Comparison of ENCODE assay signal across 8 cellular contexts in genomic region chr12:57237653-57237951, GRCh38. TPM values are rescaled to one million over a fixed set of nuclear protein-coding genes. Genes with fewer than 3 reads are reported as not detected.
DNase-seq lines count a peak whose midpoint lies in the region; ATAC-seq, FAIRE-seq and TF ChIP-seq lines count a peak whose summit lies in the region.

No MANE protein-coding gene starts in this region.

- no peak for FAIRE-seq in K562 (lab: Jason Lieb, UNC)

- H3K14ac ChIP-seq in neuronal stem cell (ENCODE audit: low read length), result no peak overlapping the region

- peaks cover 42 to 83% of the 10 kb centered on the region in 2 experiments for H3K4me1 ChIP-seq in K562 (replicated peaks in 1 of 2; ENCODE audit: control insufficient read depth in 2 of 2, insufficient read depth in 2 of 2, low read length in 2 of 2)
- H3K4me1 ChIP-seq in neuronal stem cell (ENCODE audit: control insufficient read depth in 2 of 2, insufficient read depth in 1 of 2, low read depth in 1 of 2, low read length in 2 of 2), result peaks cover 34 to 48% of the 10 kb centered on the region in 2 donors

- no peak overlapping the region; a peak in 1 of 4 replicates for H3K9ac ChIP-seq in K562 (ENCODE audit: insufficient read depth in 1 of 2, low read depth in 2 of 2, low read length in 2 of 2)
- no peak overlapping the region for H3K9ac ChIP-seq in neuronal stem cell (ENCODE audit: low read depth, low read length, poor library complexity)

- no peak overlapping the region for H2BK5ac ChIP-seq in neuronal stem cell (ENCODE audit: low read length)

- H3K79me2 ChIP-seq in K562 (ENCODE audit: control insufficient read depth, insufficient read depth, low read length), result no peaks in the 10 kb centered on the region

- peaks cover 8% of the 10 kb centered on the region for H4K20me1 ChIP-seq in K562 (replicated peaks; ENCODE audit: control insufficient read depth, insufficient read depth, low read length)

- H2BK120ac ChIP-seq in neuronal stem cell (ENCODE audit: low read depth, low read length), result no peak overlapping the region

- peaks cover 2% of the 10 kb centered on the region for H3K79me1 ChIP-seq in neuronal stem cell (ENCODE audit: low read depth, low read length)

- peaks cover 2 to 23% of the 10 kb centered on the region in 2 experiments; a peak in 3 of 5 replicates for H3K27me3 ChIP-seq in K562 (ENCODE audit: control insufficient read depth in 2 of 2, insufficient read depth in 2 of 2, low read length in 2 of 2)
- peaks cover 20 to 74% (median 41%) of the 10 kb centered on the region in 3 experiments for H3K27me3 ChIP-seq in neuronal stem cell (ENCODE audit: control insufficient read depth in 3 of 3, insufficient read depth in 3 of 3, low read depth in 1 of 3, low read length in 3 of 3)

- H4K91ac ChIP-seq in neuronal stem cell (ENCODE audit: low read depth, low read length, poor library complexity), result no peak overlapping the region

- in situ Hi-C loops in K562 (cut with MboI), result no loop called here

- 63% methylated on average over 4 of the region's 5 CpGs for WGBS in K562 (ENCODE audit: insufficient coverage, low coverage, missing lambda C conversion rate)
- WGBS in neuronal stem cell (ENCODE audit: extremely low coverage in 2 of 2, insufficient read length in 2 of 2, insufficient replicate concordance in 1 of 2), 2 donors, result no CpG with 5 or more reads among the region's 5 CpGs

- H3K36me3 ChIP-seq in K562 (ENCODE audit: control insufficient read depth, insufficient read depth, low read length) (peaks cover 32% of the 10 kb centered on the region; the same call in 2 of the 3 replicates), neuronal stem cell (replicated peaks in 1 of 2; ENCODE audit: control insufficient read depth in 2 of 2, insufficient read depth in 2 of 2, low read length in 2 of 2) (peaks cover 21 to 31% of the 10 kb centered on the region in 2 donors)

- H2BK12ac ChIP-seq in neuronal stem cell (ENCODE audit: low read length), result no peak overlapping the region

- H3K4me2 ChIP-seq in K562 (ENCODE audit: insufficient read depth, low read length) (peak overlapping the region; percentile 84; the same call in 1 of the 2 replicates), neuronal stem cell (ENCODE audit: insufficient read depth, low read length, poor library complexity, severe bottlenecking) (peak overlapping the region; percentile 93)

- TF ChIP-seq EP300 in K562 (IDR thresholded peaks at IDR 0.05; ENCODE audit: low read length), result no peak

- DNase-seq in NCI-H748 (lab: John Stamatoyannopoulos, UW; ENCODE audit: unreplicated experiment) (peak; percentile 68), NCI-H748 treated with DMSO at 0.1 percent for 48 hours (lab: John Stamatoyannopoulos, UW) (no peak), NCI-H2107 treated with DMSO at 0.1 percent for 48 hours (lab: John Stamatoyannopoulos, UW; ENCODE audit: unreplicated experiment) (peak; percentile 84), K562 (ENCODE audit: extremely low read depth in 1 of 4, low spot score in 3 of 4) (no peak), neuronal stem cell (ENCODE audit: low spot score) (no peak), substantia nigra (lab: John Stamatoyannopoulos, UW) (no peak), LoVo (ENCODE audit: low spot score) (no peak)

- H3K9me3 ChIP-seq in K562 (replicated peaks; ENCODE audit: control insufficient read depth, insufficient read depth, low read depth, low read length) (no peaks in the 10 kb centered on the region), neuronal stem cell (replicated peaks in 1 of 2; ENCODE audit: control insufficient read depth in 2 of 2, insufficient read depth in 1 of 2, low read depth in 1 of 2, low read length in 2 of 2) (no peaks in the 10 kb centered on the region)

- BruUV-seq in K562 (replicated peaks; lab: Mats Ljungman, UMichigan), result no TSS peak

- H4K8ac ChIP-seq in neuronal stem cell (ENCODE audit: low read depth, low read length), result no peak overlapping the region

- CTCF ChIA-PET in K562 (lab: Yijun Ruan, JAX; ENCODE audit: low intra/inter-chr PET ratio), result interaction anchor here (6.6 kb wide), 1 partner anchor 24 kb away, joined by 186 read pairs; the partner anchor contains the start of gene NXPH4

- H3K23ac ChIP-seq in neuronal stem cell (ENCODE audit: low read depth, low read length, poor library complexity), result no peak overlapping the region

- no peak overlapping the region for H2AFZ ChIP-seq in K562 (ENCODE audit: low read depth, low read length)
- H2AFZ ChIP-seq in neuronal stem cell (ENCODE audit: low read length), result peak overlapping the region; percentile 91

- no peak overlapping the region for H2BK15ac ChIP-seq in neuronal stem cell (ENCODE audit: low read length)

- H2AK5ac ChIP-seq in neuronal stem cell (ENCODE audit: low read depth, low read length), result peak overlapping the region; percentile 25

- TF ChIP-seq RAD21 in K562 (CRISPR knock-in tag; conservative IDR thresholded peaks at IDR 0.05 in 1 of 2, IDR thresholded peaks at IDR 0.05 in 1 of 2), result no peak

- POLR2A ChIA-PET in K562 (lab: Yijun Ruan, JAX), result interaction anchor here (0.6 to 4.7 kb wide), 4 partner anchors 8 to 258 kb away, joined by 3 to 33 read pairs (median 8); partner anchors contain the start of gene SHMT2

- H3K4ac ChIP-seq in neuronal stem cell (ENCODE audit: low read length), result no peak overlapping the region

- H3K9me1 ChIP-seq in K562 (ENCODE audit: control insufficient read depth, insufficient read depth, low read length), result peaks cover 2% of the 10 kb centered on the region

- H3K18ac ChIP-seq in neuronal stem cell (ENCODE audit: low read length), result peak overlapping the region; percentile 53

- H3K4me3 ChIP-seq in K562, result no peak overlapping the region
- H3K4me3 ChIP-seq in neuronal stem cell (ENCODE audit: low read length in 2 of 2), result peak overlapping the region in 1 of 2 donors; percentile 58

- intact Hi-C loops in K562 (cut with micrococcal nuclease), result no loop called here

- TF ChIP-seq CTCF in K562 (IDR thresholded peaks at IDR 0.05 in 2 of 3, conservative IDR thresholded peaks at IDR 0.05 in 1 of 3; ENCODE audit: insufficient read depth in 2 of 3, low read depth in 1 of 3, low read length in 3 of 3), result no peak

- ATAC-seq in K562, result no peak
- ATAC-seq in HG02852 (IDR thresholded peaks at IDR 0.05; ENCODE audit: unreplicated experiment), result no peak

- H3K27ac ChIP-seq in K562 (ENCODE audit: extremely low read depth, low read depth, low read length) (no peak overlapping the region), neuronal stem cell (replicated peaks; ENCODE audit: low read length) (no peak overlapping the region), substantia nigra (ENCODE audit: low read depth, low read length, poor library complexity, severe bottlenecking) (no peak overlapping the region)

- TF ChIP-seq POLR2A in K562 (conservative IDR thresholded peaks at IDR 0.05), result no peak

RNA-seq across cellular contexts. Expression of gene SHMT2, which starts 8.1 kb away (rescaled TPM):
- 95.6 and 251 TPM in 2 replicates for total RNA-seq in K562 (2011; cell fraction: chromatin; rRNA removed; ENCODE audit: low replicate concordance)
- 199 and 247 TPM in 2 replicates for total RNA-seq in K562 (2011; cell fraction: nucleolus; rRNA removed)
- total RNA-seq in K562 (2011; cell fraction: nucleoplasm; rRNA removed), result 115 and 136 TPM in 2 replicates
- total RNA-seq in K562 (2014; rRNA removed) (194 and 217 TPM in 2 replicates), K562 (2014; rRNA removed; fragmentation: Illumina TruSeq; extraction: Trizol) (76.9 and 92.0 TPM in 2 replicates), K562 (2015; rRNA removed; fragmentation: Illumina TruSeq; extraction: Trizol) (115 and 119 TPM in 2 replicates), K562 (2021) (227 and 243 TPM in 2 replicates)
- polyA plus RNA-seq in K562 (2011; rRNA removed) (84.6 and 226 TPM in 2 replicates), K562 (2014; fragmentation: Illumina TruSeq; extraction: Trizol) (319 and 377 TPM in 2 replicates), K562 (2014; fragmentation: Nextera tagmentation; extraction: Ambion mirVana) (10 to 100 TPM; 46.1 to 81.5 TPM), K562 (2014; rRNA removed) (154 and 158 TPM in 2 replicates)
- polyA plus RNA-seq in K562 (2011; cell fraction: cytosol; rRNA removed), result 268 and 390 TPM in 2 replicates
- 341 and 344 TPM in 2 replicates for polyA plus RNA-seq in K562 (2011; cell fraction: nucleus; rRNA removed)
- polyA plus RNA-seq in K562 (2012), result 190 and 549 TPM in 2 replicates
- polyA minus RNA-seq in K562 (2011; rRNA and poly(A)+ RNA removed), result 95.0 and 99.1 TPM in 2 replicates
- 155 and 228 TPM in 2 replicates for polyA minus RNA-seq in K562 (2011; cell fraction: cytosol; rRNA and poly(A)+ RNA removed)
- polyA minus RNA-seq in K562 (2011; cell fraction: nucleus; rRNA and poly(A)+ RNA removed), result 97.1 and 133 TPM in 2 replicates
- 117 TPM for polyA plus RNA-seq in neuronal stem cell (2013, experiment 1 of 2)
- 112 TPM for polyA plus RNA-seq in neuronal stem cell (2013, experiment 2 of 2)

RNA-seq across cellular contexts. Expression of gene STAC3, which starts 13.4 kb away (rescaled TPM):
- 7.4 and 7.7 TPM in 2 replicates for total RNA-seq in K562 (2011; cell fraction: chromatin; rRNA removed; ENCODE audit: low replicate concordance)
- 3.8 and 5.3 TPM in 2 replicates for total RNA-seq in K562 (2011; cell fraction: nucleolus; rRNA removed)
- 4.4 and 6.1 TPM in 2 replicates for total RNA-seq in K562 (2011; cell fraction: nucleoplasm; rRNA removed)
- total RNA-seq in K562 (2014; rRNA removed), result 2.3 and 2.7 TPM in 2 replicates
- total RNA-seq in K562 (2014; rRNA removed; fragmentation: Illumina TruSeq; extraction: Trizol), result 2.4 and 2.7 TPM in 2 replicates
- total RNA-seq in K562 (2015; rRNA removed; fragmentation: Illumina TruSeq; extraction: Trizol), result 3.3 and 3.5 TPM in 2 replicates
- 3.5 and 4.6 TPM in 2 replicates for total RNA-seq in K562 (2021)
- 4.0 and 5.6 TPM in 2 replicates for polyA plus RNA-seq in K562 (2011; rRNA removed)
- 1.9 and 3.3 TPM in 2 replicates for polyA plus RNA-seq in K562 (2011; cell fraction: cytosol; rRNA removed)
- 6.3 and 11.3 TPM in 2 replicates for polyA plus RNA-seq in K562 (2011; cell fraction: nucleus; rRNA removed)
- 7.5 and 8.5 TPM in 2 replicates for polyA plus RNA-seq in K562 (2012)
- polyA plus RNA-seq in K562 (2014; fragmentation: Illumina TruSeq; extraction: Trizol), result 6.2 and 7.3 TPM in 2 replicates
- polyA plus RNA-seq in K562 (2014; fragmentation: Nextera tagmentation; extraction: Ambion mirVana), result under 1 TPM; 0.45 to 0.46 TPM
- polyA plus RNA-seq in K562 (2014; rRNA removed), result 4.8 and 6.4 TPM in 2 replicates
- polyA minus RNA-seq in K562 (2011; rRNA and poly(A)+ RNA removed), result 3.2 TPM in 2 replicates
- polyA minus RNA-seq in K562 (2011; cell fraction: cytosol; rRNA and poly(A)+ RNA removed), result 1.0 and 1.5 TPM in 2 replicates
- polyA minus RNA-seq in K562 (2011; cell fraction: nucleus; rRNA and poly(A)+ RNA removed), result 1.3 and 3.9 TPM in 2 replicates
- 0.79 TPM for polyA plus RNA-seq in neuronal stem cell (2013, experiment 1 of 2)
- polyA plus RNA-seq in neuronal stem cell (2013, experiment 2 of 2), result 0.93 TPM

RNA-seq across cellular contexts. Expression of gene NXPH4, which starts 21.0 kb away (rescaled TPM):
- 1.7 and 4.4 TPM in 2 replicates for total RNA-seq in K562 (2011; cell fraction: chromatin; rRNA removed; ENCODE audit: low replicate concordance)
- 4.7 and 5.7 TPM in 2 replicates for total RNA-seq in K562 (2011; cell fraction: nucleolus; rRNA removed)
- total RNA-seq in K562 (2011; cell fraction: nucleoplasm; rRNA removed), result 5.1 and 6.6 TPM in 2 replicates
- total RNA-seq in K562 (2014; rRNA removed) (1.0 and 1.4 TPM in 2 replicates), K562 (2014; rRNA removed; fragmentation: Illumina TruSeq; extraction: Trizol) (0.22 TPM in 1 of 2 replicates, not detected in the other), K562 (2015; rRNA removed; fragmentation: Illumina TruSeq; extraction: Trizol) (0.19 TPM in 1 of 2 replicates, not detected in the other), K562 (2021) (2.2 and 2.7 TPM in 2 replicates)
- polyA plus RNA-seq in K562 (2011; rRNA removed) (0.49 and 1.7 TPM in 2 replicates), K562 (2014; fragmentation: Illumina TruSeq; extraction: Trizol) (1.1 and 1.9 TPM in 2 replicates), K562 (2014; fragmentation: Nextera tagmentation; extraction: Ambion mirVana) (not detected), K562 (2014; rRNA removed) (1.1 and 1.3 TPM in 2 replicates)
- 0.59 and 0.91 TPM in 2 replicates for polyA plus RNA-seq in K562 (2011; cell fraction: cytosol; rRNA removed)
- polyA plus RNA-seq in K562 (2011; cell fraction: nucleus; rRNA removed), result 2.4 and 3.4 TPM in 2 replicates
- polyA plus RNA-seq in K562 (2012), result 2.7 and 7.2 TPM in 2 replicates
- polyA minus RNA-seq in K562 (2011; rRNA and poly(A)+ RNA removed), result 0.30 TPM in 1 of 2 replicates, not detected in the other
- 3.2 and 4.1 TPM in 2 replicates for polyA minus RNA-seq in K562 (2011; cell fraction: cytosol; rRNA and poly(A)+ RNA removed)
- polyA minus RNA-seq in K562 (2011; cell fraction: nucleus; rRNA and poly(A)+ RNA removed), result 0.67 and 1.00 TPM in 2 replicates
- 0.26 TPM for polyA plus RNA-seq in neuronal stem cell (2013, experiment 1 of 2)
- 0.29 TPM for polyA plus RNA-seq in neuronal stem cell (2013, experiment 2 of 2)

Comparison
In these comparisons a context has a peak if more than half of its experiments do, and no peak if none do; other contexts are left out.
1. DNase-seq: peak in NCI-H748 (single experiment) and NCI-H2107 treated with DMSO at 0.1 percent for 48 hours (single experiment); none in NCI-H748 treated with DMSO at 0.1 percent for 48 hours (single experiment), K562 (0 of 4), neuronal stem cell (single experiment), substantia nigra (0 of 49) and LoVo (single experiment).